8 cellular contexts compared by ENCODE assay signal in the genomic region with DNA sequence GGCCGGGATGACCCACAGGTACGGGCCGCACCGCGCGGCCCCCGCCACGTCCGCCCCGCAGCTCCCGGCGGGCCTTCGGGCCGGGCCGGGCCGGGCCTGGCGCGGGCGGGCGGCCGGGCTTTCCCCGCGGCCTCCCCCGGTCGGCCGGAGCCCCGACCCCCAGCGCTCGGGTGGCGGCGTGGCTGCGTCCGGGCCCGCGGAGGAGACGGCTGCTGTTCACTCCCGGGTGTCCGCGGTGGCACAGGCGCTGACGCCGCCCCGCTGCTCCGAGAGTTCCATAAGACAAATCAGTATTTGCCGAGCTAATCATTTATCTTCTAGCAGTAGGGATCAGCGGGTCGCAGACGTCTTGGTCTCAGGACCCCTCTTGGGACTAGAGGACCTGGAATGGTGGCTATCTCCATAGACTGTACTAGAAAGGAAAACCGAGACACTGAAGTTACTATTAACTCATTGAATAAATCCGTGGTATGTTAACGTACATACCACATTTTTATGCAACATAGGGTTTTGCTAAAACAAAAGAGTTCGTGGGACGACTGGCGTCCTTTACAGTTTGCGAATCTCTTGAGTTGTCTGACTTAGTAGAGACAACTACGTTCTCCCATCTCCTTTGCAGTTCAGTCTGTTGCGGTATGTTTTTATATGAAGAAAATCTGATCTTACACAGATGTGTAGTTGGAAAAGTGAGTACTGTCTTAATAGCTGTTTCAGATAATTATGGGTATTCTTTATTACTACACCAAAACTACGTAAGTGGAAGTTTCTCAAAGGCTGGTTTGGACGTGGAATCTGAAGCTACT. TPM values are rescaled to one million over a fixed set of nuclear protein-coding genes. Genes with fewer than 3 reads are reported as not detected.
DNase-seq lines count a peak whose midpoint lies in the region; ATAC-seq and TF ChIP-seq lines count a peak whose summit lies in the region.

No MANE protein-coding gene starts in this region.

- peak overlapping the region; percentile 77 for H3K4me2 ChIP-seq in DND-41 (ENCODE audit: insufficient read depth, low read length)

- H3K4me1 Mint-ChIP-seq in MCF 10A (ENCODE audit: insufficient read depth, unreplicated experiment) = peaks cover 34% of the 10 kb centered on the region

- ATAC-seq in DND-41 (ENCODE audit: insufficient read depth, low read depth) = peak; percentile 15; the same call in 2 of the 3 replicates
- peak; percentile 40 for ATAC-seq in GM21515 (IDR thresholded peaks at IDR 0.05; ENCODE audit: unreplicated experiment)

- H3K36me3 ChIP-seq in DND-41 (ENCODE audit: insufficient read depth, low read length) = no peaks in the 10 kb centered on the region; the same call in 1 of the 2 replicates
- H3K36me3 ChIP-seq in spleen = no peaks in the 10 kb centered on the region

- peak overlapping the region; percentile 90 for H3K4me3 Mint-ChIP-seq in MCF 10A (ENCODE audit: unreplicated experiment)

- H3K4me3 ChIP-seq in DND-41 (ENCODE audit: low read depth in 1 of 2, low read length in 2 of 2) = peak overlapping the region; percentile 53 to 63
- H3K4me3 ChIP-seq in spleen = peak overlapping the region; percentile 50 to 75 (median 68)

- peak; percentile 47 for DNase-seq in DND-41
- DNase-seq in HT1080 (ENCODE audit: low read depth) = peak; percentile 31
- DNase-seq in T-helper 1 cell = peak in 3 of 5 donors; percentile 13 to 43 (median 25)
- DNase-seq in MCF 10A (ENCODE audit: unreplicated experiment) = peak; percentile 45
- peak; percentile 59 for DNase-seq in islet precursor cell
- peak; percentile 94 for DNase-seq in spleen
- DNase-seq in GM13977 (ENCODE audit: low spot score) = no peak

- CTCF ChIA-PET in MCF 10A (lab: Yijun Ruan, JAX) = interaction anchor here (0.7 to 3.9 kb wide), 8 partner anchors 15 to 102 kb away, joined by 3 to 29 read pairs (median 6); a partner anchor contains a TSS

- peaks cover 6% of the 10 kb centered on the region; the same call in 1 of the 2 replicates for H4K20me1 ChIP-seq in DND-41 (ENCODE audit: insufficient read depth, low read length)

- no peaks in the 10 kb centered on the region for H3K9me3 Mint-ChIP-seq in MCF 10A (ENCODE audit: unreplicated experiment)

- in situ Hi-C loops in GM13977 (cut with MboI; ENCODE audit: low pct_unique_long_range_greater_than_20kb, low sequenced_read_pairs, unreplicated experiment) = no loop called here

- peak overlapping the region; percentile 83 for H3K27ac Mint-ChIP-seq in MCF 10A (ENCODE audit: low read depth, unreplicated experiment)

- H3K27me3 ChIP-seq in DND-41 (ENCODE audit: insufficient read depth, low read length, poor library complexity) (no peaks in the 10 kb centered on the region), spleen (replicated peaks in 1 of 7) (peaks cover 0 to 10% (median 0%) of the 10 kb centered on the region in 7 donors)

- no peak for TF ChIP-seq CTCF in DND-41 (IDR thresholded peaks at IDR 0.05; ENCODE audit: borderline replicate concordance, extremely low read depth, low read length, poor library complexity, severe bottlenecking)
- TF ChIP-seq CTCF in MCF 10A (IDR thresholded peaks at IDR 0.05; ENCODE audit: unreplicated experiment) = no peak
- TF ChIP-seq CTCF in spleen (IDR thresholded peaks at IDR 0.05 in 8 of 11, conservative IDR thresholded peaks at IDR 0.05 in 3 of 11) = no peak
- TF ChIP-seq CTCF in GM13977 (IDR thresholded peaks at IDR 0.05; ENCODE audit: extremely low read depth, insufficient read depth, missing control alignments) = no peak

- H3K79me2 ChIP-seq in DND-41 (ENCODE audit: insufficient read depth, low read length) = peaks cover 45% of the 10 kb centered on the region

- H3K9ac ChIP-seq in DND-41 (ENCODE audit: low read depth, low read length) = peak overlapping the region; percentile 84

- POLR2A ChIA-PET in MCF 10A (lab: Yijun Ruan, JAX) = interaction anchor here (0.7 to 8.6 kb wide), 17 partner anchors 15 to 192 kb away, joined by 3 to 263 read pairs (median 6); a partner anchor contains a TSS

- H3K36me3 Mint-ChIP-seq in MCF 10A (ENCODE audit: insufficient read depth, unreplicated experiment) = no peaks in the 10 kb centered on the region

- intact Hi-C loops in MCF 10A (cut with micrococcal nuclease) = loop anchor here (1.0 kb wide), 1 partner anchor 39 kb away; no protein-coding TSS in a partner anchor
- intact Hi-C loops in spleen (cut with DNase I; ENCODE audit: low total_unique reads) = no loop called here

- H2AFZ ChIP-seq in DND-41 (ENCODE audit: low read depth, low read length) = peak overlapping the region; percentile 73

- TF ChIP-seq POLR2A in spleen (IDR thresholded peaks at IDR 0.05) = no peak

- no TSS peak for BruUV-seq in MCF 10A (replicated peaks; lab: Mats Ljungman, UMichigan)

- H3K27ac ChIP-seq in DND-41 (ENCODE audit: low read length) (peak overlapping the region; percentile 67), spleen (peak overlapping the region in 7 of 8 donors; percentile 65 to 94 (median 91))

- H3K9me3 ChIP-seq in DND-41 (ENCODE audit: insufficient read depth, low read length, severe bottlenecking) (no peaks in the 10 kb centered on the region), spleen (no peaks in the 10 kb centered on the region)

- WGBS in spleen, 5 donors = 0 to 4% (median 1%) methylated on average over 15 to 59 of the region's 59 CpGs

- H3K27me3 Mint-ChIP-seq in MCF 10A (ENCODE audit: insufficient read depth, unreplicated experiment) = no peaks in the 10 kb centered on the region

- peaks cover 45% of the 10 kb centered on the region for H3K4me1 ChIP-seq in DND-41 (ENCODE audit: insufficient read depth, low read length)
- peaks cover 0 to 66% (median 31%) of the 10 kb centered on the region in 6 donors for H3K4me1 ChIP-seq in spleen

RNA-seq across cellular contexts. Expression of a gene that starts 0.5 kb away (rescaled TPM):
- 92.3 and 132 TPM in 2 replicates for total RNA-seq in HT1080 (2014; rRNA removed; shearing (Covaris generic))
- 69.5 and 98.7 TPM in 2 replicates for polyA plus RNA-seq in HT1080 (2015; cell fraction: cytosol; rRNA removed)
- polyA plus RNA-seq in HT1080 (2015; cell fraction: nucleus; rRNA removed) = 36.1 and 49.5 TPM in 2 replicates
- total RNA-seq in MCF 10A (2022) (70.9 and 74.9 TPM in 2 replicates), spleen (100 to 1,000 TPM in 1 of 7 donors, 10 to 100 TPM in 6; 60.2 to 104 (median 62.3) TPM)
- 10 to 100 TPM in 2 of 3 donors, 1 to 10 TPM in 1; 8.9 to 17.2 (median 15.2) TPM for polyA plus RNA-seq in spleen
